In genomic region chr7:131027287-131027773, GRCh38 we compare ENCODE assay signal across 8 cellular contexts.
A peak's percentile ranks its signal among the peaks of the same experiment; 100 is the strongest.
DNase-seq lines count a peak whose midpoint lies in the region; ATAC-seq and TF ChIP-seq lines count a peak whose summit lies in the region.

No MANE protein-coding gene starts in this region.

- no peak overlapping the region for H2AFZ ChIP-seq in mammary epithelial cell (ENCODE audit: low read depth, low read length)

- H3K27ac ChIP-seq in Peyer's patch (peak overlapping the region in 3 of 4 donors; percentile 25 to 64 (median 26)), mammary epithelial cell (ENCODE audit: insufficient read depth, low read depth, low read length) (peak overlapping the region; percentile 89)

- BruUV-seq in mammary epithelial cell (replicated peaks; lab: Mats Ljungman, UMichigan): no TSS peak

- ATAC-seq in GM19463 (IDR thresholded peaks at IDR 0.05; ENCODE audit: unreplicated experiment) (peak; percentile 24), mucosa of descending colon (peak; percentile 62), GM21423 (IDR thresholded peaks at IDR 0.05; ENCODE audit: unreplicated experiment) (no peak)

- no peaks in the 10 kb centered on the region for H3K9me3 Mint-ChIP-seq in progenitor cell of endocrine pancreas (ENCODE audit: low read depth)

- peak overlapping the region; percentile 59 for H3K9ac ChIP-seq in mammary epithelial cell (ENCODE audit: insufficient read depth, low read length)

- H3K4me1 ChIP-seq in Peyer's patch (peaks cover 3 to 34% (median 12%) of the 10 kb centered on the region in 4 donors), mammary epithelial cell (ENCODE audit: insufficient read depth, low read length) (peaks cover 20% of the 10 kb centered on the region), mucosa of descending colon (ENCODE audit: low read depth) (no peaks in the 10 kb centered on the region)

- intact Hi-C loops in mammary epithelial cell (cut with micrococcal nuclease): loop anchor here (1.0 to 5.0 kb wide), 3 partner anchors 15 to 85 kb away; no protein-coding TSS in a partner anchor
- intact Hi-C loops in mucosa of descending colon (cut with DNase I, micrococcal nuclease): no loop called here

- CTCF ChIA-PET in mammary epithelial cell (lab: Charles Lee; ENCODE audit: low non-redundant PET): no interaction called here

- no peak for DNase-seq in Peyer's patch
- peak; percentile 63 for DNase-seq in mammary epithelial cell
- no peak for DNase-seq in mucosa of descending colon
- no peak for DNase-seq in DMS114 treated with DMSO at 0.1 percent for 48 hours (lab: John Stamatoyannopoulos, UW; ENCODE audit: unreplicated experiment)
- no peak for DNase-seq in progenitor cell of endocrine pancreas (ENCODE audit: low spot score, unreplicated experiment)
- no peak for DNase-seq in NCI-H128 (lab: John Stamatoyannopoulos, UW; ENCODE audit: unreplicated experiment)

- H3K4me3 ChIP-seq in Peyer's patch: no peak overlapping the region
- H3K4me3 ChIP-seq in mammary epithelial cell (replicated peaks in 1 of 3; ENCODE audit: insufficient read depth in 1 of 3, low read depth in 2 of 3, low read length in 3 of 3): no peak overlapping the region
- no peak overlapping the region for H3K4me3 ChIP-seq in mucosa of descending colon

- no peak for TF ChIP-seq POLR2A in Peyer's patch (IDR thresholded peaks at IDR 0.05)

- no peak overlapping the region for H3K4me3 Mint-ChIP-seq in progenitor cell of endocrine pancreas (ENCODE audit: low read depth)

- TF ChIP-seq CTCF in Peyer's patch (IDR thresholded peaks at IDR 0.05) (no peak), mammary epithelial cell (conservative IDR thresholded peaks at IDR 0.05 in 1 of 2, IDR thresholded peaks at IDR 0.05 in 1 of 2; ENCODE audit: extremely low read depth in 1 of 2, insufficient read depth in 1 of 2, low read depth in 1 of 2, low read length in 2 of 2) (no peak), mucosa of descending colon (IDR thresholded peaks at IDR 0.05) (no peak), progenitor cell of endocrine pancreas (IDR thresholded peaks at IDR 0.05; ENCODE audit: unreplicated experiment) (no peak)

- H3K27me3 ChIP-seq in Peyer's patch: no peaks in the 10 kb centered on the region
- H3K27me3 ChIP-seq in mammary epithelial cell (ENCODE audit: insufficient read depth, low read length): no peaks in the 10 kb centered on the region

- dilution Hi-C loops in mammary epithelial cell (cut with HindIII; ENCODE audit: low sequenced_read_pairs): no loop called here

- no peaks in the 10 kb centered on the region for H4K20me1 ChIP-seq in mammary epithelial cell (ENCODE audit: insufficient read depth, low read length)

- no peak overlapping the region for H3K27ac Mint-ChIP-seq in progenitor cell of endocrine pancreas

- 39% methylated on average over 7 of the region's 8 CpGs for WGBS in mammary epithelial cell (ENCODE audit: low coverage, missing lambda C conversion rate)

- H3K79me2 ChIP-seq in mammary epithelial cell (ENCODE audit: insufficient read depth, low read length): peaks cover 42% of the 10 kb centered on the region

- no peaks in the 10 kb centered on the region for H3K27me3 Mint-ChIP-seq in progenitor cell of endocrine pancreas

- peak overlapping the region; percentile 29 for H3K4me2 ChIP-seq in mammary epithelial cell (ENCODE audit: insufficient read depth, low read depth, low read length)

- H3K9me3 ChIP-seq in Peyer's patch: no peaks in the 10 kb centered on the region
- H3K9me3 ChIP-seq in mammary epithelial cell (replicated peaks; ENCODE audit: insufficient read depth, low read length): no peaks in the 10 kb centered on the region
- H3K9me3 ChIP-seq in mucosa of descending colon: no peaks in the 10 kb centered on the region

- no peaks in the 10 kb centered on the region for H3K36me3 ChIP-seq in Peyer's patch
- H3K36me3 ChIP-seq in mammary epithelial cell (ENCODE audit: insufficient read depth, low read length): no peaks in the 10 kb centered on the region
- no peaks in the 10 kb centered on the region for H3K36me3 ChIP-seq in mucosa of descending colon (ENCODE audit: low read depth)

- H3K4me1 Mint-ChIP-seq in progenitor cell of endocrine pancreas (ENCODE audit: low read depth): no peaks in the 10 kb centered on the region

- no peaks in the 10 kb centered on the region for H3K36me3 Mint-ChIP-seq in progenitor cell of endocrine pancreas (ENCODE audit: insufficient read depth)

- in situ Hi-C loops in mammary epithelial cell (cut with MboI; ENCODE audit: low sequenced_read_pairs in 2 of 2): no loop called here
